In the genomic region with DNA sequence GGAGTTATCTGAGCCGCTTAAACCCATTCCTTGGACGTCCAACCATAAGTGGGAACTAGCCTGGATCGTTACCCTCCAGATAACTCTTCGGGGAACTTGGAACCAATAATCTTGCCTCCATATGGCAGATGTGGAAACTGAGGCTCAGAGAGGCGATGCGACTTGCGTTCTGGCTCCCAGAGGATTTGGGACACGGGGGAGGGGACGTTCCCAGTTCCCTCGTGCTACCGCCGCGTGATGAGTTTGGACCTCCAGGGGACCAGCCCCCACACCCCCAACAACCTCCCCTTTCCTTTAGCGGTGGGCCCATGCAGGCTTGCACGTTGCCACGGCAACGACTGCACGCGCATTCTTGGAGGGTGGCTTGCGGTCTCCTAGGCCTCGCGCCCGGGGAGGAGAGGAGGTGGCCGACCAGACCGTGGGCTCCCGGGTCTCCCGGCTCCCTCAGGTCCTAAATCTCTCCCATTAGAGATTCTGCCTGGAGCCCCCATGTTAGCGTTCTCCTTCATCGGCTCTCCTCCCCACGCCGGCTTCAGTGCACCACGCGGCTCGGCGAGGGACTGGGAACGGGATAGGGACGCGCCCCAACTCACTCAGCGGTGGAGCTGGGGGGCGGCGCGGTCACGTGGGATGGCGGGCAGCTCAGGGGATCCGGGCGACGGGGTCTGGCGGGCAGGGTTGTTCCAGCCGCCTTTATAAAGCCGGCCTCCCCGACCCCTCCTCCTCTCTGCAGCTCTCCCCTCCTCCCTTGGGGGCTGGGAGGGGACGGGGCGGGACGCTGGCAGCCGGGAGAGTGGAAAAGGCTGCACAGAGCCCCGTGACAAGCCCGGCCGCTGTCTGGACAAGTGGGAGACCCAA, we compare ENCODE assay signal across 8 cellular contexts. TPM values are rescaled to one million over a fixed set of nuclear protein-coding genes. Genes with fewer than 3 reads are reported as not detected.
DNase-seq lines count a peak whose midpoint lies in the region; ATAC-seq and TF ChIP-seq lines count a peak whose summit lies in the region.

A gene with protein sequence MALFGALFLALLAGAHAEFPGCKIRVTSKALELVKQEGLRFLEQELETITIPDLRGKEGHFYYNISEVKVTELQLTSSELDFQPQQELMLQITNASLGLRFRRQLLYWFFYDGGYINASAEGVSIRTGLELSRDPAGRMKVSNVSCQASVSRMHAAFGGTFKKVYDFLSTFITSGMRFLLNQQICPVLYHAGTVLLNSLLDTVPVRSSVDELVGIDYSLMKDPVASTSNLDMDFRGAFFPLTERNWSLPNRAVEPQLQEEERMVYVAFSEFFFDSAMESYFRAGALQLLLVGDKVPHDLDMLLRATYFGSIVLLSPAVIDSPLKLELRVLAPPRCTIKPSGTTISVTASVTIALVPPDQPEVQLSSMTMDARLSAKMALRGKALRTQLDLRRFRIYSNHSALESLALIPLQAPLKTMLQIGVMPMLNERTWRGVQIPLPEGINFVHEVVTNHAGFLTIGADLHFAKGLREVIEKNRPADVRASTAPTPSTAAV (minus strand): TSS at position 670 of the 858 bp plus-strand sequence. CDS start 703 bp downstream, outside the sequence.

- H3K36me3 Mint-ChIP-seq in osteocyte (ENCODE audit: unreplicated experiment): peaks cover 7% of the 10 kb centered on the region

- peak; percentile 62 to 64 for ATAC-seq in left cardiac atrium
- no peak for ATAC-seq in HG03460 (IDR thresholded peaks at IDR 0.05; ENCODE audit: unreplicated experiment)
- no peak for ATAC-seq in GM18520 (IDR thresholded peaks at IDR 0.05; ENCODE audit: unreplicated experiment)

- no peaks in the 10 kb centered on the region for H3K27me3 Mint-ChIP-seq in osteocyte (ENCODE audit: unreplicated experiment)

- intact Hi-C loops in left cardiac atrium (cut with DNase I): no loop called here

- peaks cover 22% of the 10 kb centered on the region for H3K4me1 Mint-ChIP-seq in osteocyte (ENCODE audit: unreplicated experiment)

- TF ChIP-seq CTCF in GM13976 (IDR thresholded peaks at IDR 0.05; ENCODE audit: borderline replicate concordance, control extremely low read depth, extremely low read depth, insufficient read depth, missing control alignments) (no peak), osteocyte (IDR thresholded peaks at IDR 0.05) (no peak)

- in situ Hi-C loops in GM13976 (cut with MboI; ENCODE audit: low sequenced_read_pairs, unreplicated experiment): no loop called here

- peak; percentile 63 for DNase-seq in GM13976 (ENCODE audit: low spot score)
- peak; percentile 63 for DNase-seq in NCI-H82 treated with DMSO at 0.1 percent for 48 hours (lab: John Stamatoyannopoulos, UW; ENCODE audit: unreplicated experiment)
- peak; percentile 55 for DNase-seq in amniotic epithelial cell (ENCODE audit: low read depth)
- peak; percentile 78 for DNase-seq in left cardiac atrium
- DNase-seq in osteocyte (ENCODE audit: extremely low spot score, unreplicated experiment): peak; percentile 88
- no peak for DNase-seq in SIG-M5 treated with dmso at 0.1 percent for 504 hours (lab: John Stamatoyannopoulos, UW; ENCODE audit: unreplicated experiment)

- no peaks in the 10 kb centered on the region for H3K9me3 Mint-ChIP-seq in osteocyte (ENCODE audit: unreplicated experiment)

- H3K27ac Mint-ChIP-seq in osteocyte (ENCODE audit: unreplicated experiment): peak within 1 kb of the TSS; percentile 92

- H3K4me3 Mint-ChIP-seq in osteocyte (ENCODE audit: unreplicated experiment): peak within 1 kb of the TSS; percentile 72

RNA-seq across cellular contexts. Expression of the gene that starts here (rescaled TPM):
- total RNA-seq in left cardiac atrium (100 to 1,000 TPM in 1 of 2 donors, 10 to 100 TPM in 1; 86.4 to 397 TPM), osteocyte (195 and 211 TPM in 2 replicates)

Comparison
In these comparisons a context has a peak if more than half of its experiments do, and no peak if none do; other contexts are left out.
1. ATAC-seq: peak in left cardiac atrium (2 of 2); none in HG03460 (single experiment) and GM18520 (single experiment).